11 cellular contexts compared by ENCODE assay signal in genomic region chr14:68269136-68269535, GRCh38.
DNase-seq lines count a peak whose midpoint lies in the region; ATAC-seq lines count a peak whose summit lies in the region.
"Had no signal": no experiment of that assay in that cellular context is flagged by ENCODE, and none has a peak within 500 bp of the region (broad histone marks: within the 10 kb centered on the region; RNA-seq: fewer than 3 reads in every experiment).

No MANE protein-coding gene starts in this region.

- H3K9me3 ChIP-seq in SK-N-MC (ENCODE audit: low read depth, low read length) (no peaks in the 10 kb centered on the region), right cardiac atrium (ENCODE audit: control insufficient read depth, low read length) (no peaks in the 10 kb centered on the region)

- H3K4me3 ChIP-seq in SK-N-MC (peak overlapping the region; percentile 5; the same call in 1 of the 2 replicates), right cardiac atrium (ENCODE audit: low read length) (no peak overlapping the region)

- H3K4me1 ChIP-seq in right cardiac atrium (ENCODE audit: control insufficient read depth, insufficient read depth, low read length), result peaks cover 5% of the 10 kb centered on the region

- peak overlapping the region; percentile 17 for H3K4me3 Mint-ChIP-seq in stimulated activated memory B cell treated with anti-CD40 and anti-IgM and Interleukin-4, amounts not matched to agents 10 μg/mL and 1 μg/mL and 100 μg/mL, for 72 hours

- H3K4me1 Mint-ChIP-seq in stimulated activated memory B cell treated with anti-CD40 and anti-IgM and Interleukin-4, amounts not matched to agents 10 μg/mL and 1 μg/mL and 100 μg/mL, for 72 hours, result peaks cover 73% of the 10 kb centered on the region

- 91% methylated on average over 4 of the region's 4 CpGs for WGBS in right cardiac atrium

- intact Hi-C loops in right cardiac atrium (cut with DNase I), result no loop called here
- intact Hi-C loops in head of caudate nucleus (cut with DNase I), result no loop called here

- no peaks in the 10 kb centered on the region for H3K9me3 Mint-ChIP-seq in stimulated activated memory B cell treated with anti-CD40 and anti-IgM and Interleukin-4, amounts not matched to agents 10 μg/mL and 1 μg/mL and 100 μg/mL, for 72 hours

- no peaks in the 10 kb centered on the region for H3K36me3 Mint-ChIP-seq in stimulated activated memory B cell treated with anti-CD40 and anti-IgM and Interleukin-4, amounts not matched to agents 10 μg/mL and 1 μg/mL and 100 μg/mL, for 72 hours

- H3K27me3 ChIP-seq in right cardiac atrium (ENCODE audit: control insufficient read depth, insufficient read depth), result no peaks in the 10 kb centered on the region

- no peak for ATAC-seq in right cardiac atrium
- no peak for ATAC-seq in stimulated activated memory B cell treated with anti-CD40 and anti-IgM and Interleukin-4, amounts not matched to agents 10 μg/mL and 1 μg/mL and 100 μg/mL, for 72 hours
- ATAC-seq in GM21529 (IDR thresholded peaks at IDR 0.05; ENCODE audit: unreplicated experiment), result no peak

- H3K9ac ChIP-seq in SK-N-MC (ENCODE audit: insufficient read length), result no peak overlapping the region

- peak overlapping the region; percentile 96 for H3K27ac Mint-ChIP-seq in stimulated activated memory B cell treated with anti-CD40 and anti-IgM and Interleukin-4, amounts not matched to agents 10 μg/mL and 1 μg/mL and 100 μg/mL, for 72 hours

- H3K27me3 Mint-ChIP-seq in stimulated activated memory B cell treated with anti-CD40 and anti-IgM and Interleukin-4, amounts not matched to agents 10 μg/mL and 1 μg/mL and 100 μg/mL, for 72 hours, result no peaks in the 10 kb centered on the region

- peak overlapping the region; percentile 80 for H3K27ac ChIP-seq in SK-N-MC
- peak overlapping the region; percentile 26 for H3K27ac ChIP-seq in right cardiac atrium (ENCODE audit: low read length)

- peak; percentile 74 for DNase-seq in Daoy (ENCODE audit: low read depth)
- DNase-seq in SK-N-MC (ENCODE audit: low read depth, low spot score), result no peak
- DNase-seq in right cardiac atrium, result peak in 1 of 3 donors; percentile 45
- no peak for DNase-seq in head of caudate nucleus
- no peak for DNase-seq in D341Med (ENCODE audit: low spot score)
- DNase-seq in DMS114 treated with DMSO at 0.1 percent for 48 hours (lab: John Stamatoyannopoulos, UW; ENCODE audit: unreplicated experiment), result no peak
- DNase-seq: Calu3; OCI-M1; stimulated activated CD8-positive, alpha-beta memory T cell treated with anti-CD3 and anti-CD28 coated beads, Interleukin-4, amount 100 ng/mL, for 48 hours had no signal

- no peaks in the 10 kb centered on the region for H3K36me3 ChIP-seq in SK-N-MC (ENCODE audit: insufficient read depth, low read length)
